In genomic region chr1:212791676-212792395, GRCh38 we compare ENCODE assay signal across 8 cellular contexts. TPM values are rescaled to one million over a fixed set of nuclear protein-coding genes. Genes with fewer than 3 reads are reported as not detected.
DNase-seq lines count a peak whose midpoint lies in the region; ATAC-seq and TF ChIP-seq lines count a peak whose summit lies in the region.

A gene with protein sequence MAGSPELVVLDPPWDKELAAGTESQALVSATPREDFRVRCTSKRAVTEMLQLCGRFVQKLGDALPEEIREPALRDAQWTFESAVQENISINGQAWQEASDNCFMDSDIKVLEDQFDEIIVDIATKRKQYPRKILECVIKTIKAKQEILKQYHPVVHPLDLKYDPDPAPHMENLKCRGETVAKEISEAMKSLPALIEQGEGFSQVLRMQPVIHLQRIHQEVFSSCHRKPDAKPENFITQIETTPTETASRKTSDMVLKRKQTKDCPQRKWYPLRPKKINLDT (minus strand): TSS chr1:212791777. CDS start chr1:212791763, 14 bp downstream.
A gene with protein sequence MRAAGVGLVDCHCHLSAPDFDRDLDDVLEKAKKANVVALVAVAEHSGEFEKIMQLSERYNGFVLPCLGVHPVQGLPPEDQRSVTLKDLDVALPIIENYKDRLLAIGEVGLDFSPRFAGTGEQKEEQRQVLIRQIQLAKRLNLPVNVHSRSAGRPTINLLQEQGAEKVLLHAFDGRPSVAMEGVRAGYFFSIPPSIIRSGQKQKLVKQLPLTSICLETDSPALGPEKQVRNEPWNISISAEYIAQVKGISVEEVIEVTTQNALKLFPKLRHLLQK (plus strand): TSS chr1:212791894. CDS start chr1:212791922, 28 bp downstream.

- peak within 1 kb of the TSS; percentile 66 for H2AFZ ChIP-seq in OCI-LY3 (ENCODE audit: low read depth, low read length)

- peaks cover 60% of the 10 kb centered on the region for H3K79me2 ChIP-seq in OCI-LY3 (ENCODE audit: low read length)

- H3K27ac ChIP-seq in OCI-LY3 (ENCODE audit: low read length): peak within 1 kb of the TSS; percentile 96

- DNase-seq in DMS 273 treated with DMSO at 0.1 percent for 48 hours (lab: John Stamatoyannopoulos, UW) (peak; percentile 82), HuH-7.5 (ENCODE audit: low spot score) (peak; percentile 51), activated T-cell treated with anti-CD3 and anti-CD28 coated beads for 24 hours (ENCODE audit: low read depth) (peak; percentile 95), epithelial cell of esophagus (ENCODE audit: low read depth) (peak; percentile 94)
- peak; percentile 85 to 95 for DNase-seq in stimulated activated CD8-positive, alpha-beta memory T cell treated with anti-CD3 and anti-CD28 coated beads, Interleukin-2, amount 100 ng/mL, for 48 hours (ENCODE audit: low read depth in 2 of 2)

- H3K4me3 ChIP-seq in OCI-LY3 (ENCODE audit: low read length) (peak within 1 kb of the TSS; percentile 90), epithelial cell of esophagus (ENCODE audit: low read length) (peak within 1 kb of the TSS; percentile 91), mononuclear cell (ENCODE audit: low read length) (peak within 1 kb of the TSS; percentile 91)

- ATAC-seq in GM21528 (IDR thresholded peaks at IDR 0.05; ENCODE audit: low FRiP score, unreplicated experiment): peak; percentile 74

- peaks cover 48% of the 10 kb centered on the region for H3K4me1 ChIP-seq in OCI-LY3 (ENCODE audit: low read length)
- H3K4me1 ChIP-seq in mononuclear cell (ENCODE audit: insufficient read depth, low read length): peaks cover 51% of the 10 kb centered on the region

- peaks cover 4% of the 10 kb centered on the region; the same call in 1 of the 2 replicates for H3K9me3 ChIP-seq in OCI-LY3 (ENCODE audit: insufficient read depth, low read length)
- H3K9me3 ChIP-seq in mononuclear cell (ENCODE audit: low read depth, low read length): no peaks in the 10 kb centered on the region

- TF ChIP-seq CTCF in OCI-LY3 (IDR thresholded peaks at IDR 0.05; ENCODE audit: low read depth, low read length) (no peak), epithelial cell of esophagus (IDR thresholded peaks at IDR 0.05; ENCODE audit: insufficient read depth, low read depth, low read length, missing control alignments) (no peak)

- no peaks in the 10 kb centered on the region for H4K20me1 ChIP-seq in OCI-LY3 (ENCODE audit: insufficient read depth, low read length)

- H3K27me3 ChIP-seq in OCI-LY3 (ENCODE audit: low read depth, low read length): no peaks in the 10 kb centered on the region
- no peaks in the 10 kb centered on the region for H3K27me3 ChIP-seq in mononuclear cell (ENCODE audit: insufficient read depth, low read length)

- peak within 1 kb of the TSS; percentile 69 for H3K4me2 ChIP-seq in OCI-LY3 (ENCODE audit: low read length)

- H3K36me3 ChIP-seq in OCI-LY3 (replicated peaks; ENCODE audit: low read depth, low read length): peaks cover 30% of the 10 kb centered on the region

- H3K9ac ChIP-seq in OCI-LY3 (ENCODE audit: low read length): peak within 1 kb of the TSS; percentile 97

RNA-seq across cellular contexts. Expression of the first gene that starts in this region (rescaled TPM):
- 25.7 TPM for total RNA-seq in mononuclear cell

RNA-seq across cellular contexts. Expression of the second gene that starts in this region (rescaled TPM):
- 15.7 TPM for total RNA-seq in mononuclear cell

Comparison
In these comparisons a context has a peak if more than half of its experiments do, and no peak if none do; other contexts are left out.
1. Peak in every context shown above with its lines: DNase-seq, ATAC-seq, H3K4me3 ChIP-seq and H3K27ac ChIP-seq.